In genomic region chr1:65606426-65606825, GRCh38 we compare ENCODE assay signal across 17 cellular contexts.
"Had no signal": no experiment of that assay in that cellular context is flagged by ENCODE, and none has a peak within 500 bp of the region (broad histone marks: within the 10 kb centered on the region; RNA-seq: fewer than 3 reads in every experiment).

No MANE protein-coding gene starts in this region.

- H3K4me3 ChIP-seq: body of pancreas, coronary artery, left lung, psoas muscle, transverse colon, uterus had no signal

- DNase-seq: activated CD4-positive, alpha-beta T cell treated with anti-CD3 and anti-CD28 coated beads, Interleukin-2, amount 50 U/mL, for 48 hours; activated gamma-delta T cell treated with Interleukin-2 at 50 U/mL for 16 hours; activated T-cell treated with anti-CD3 and anti-CD28 coated beads for 4 hours; amniotic stem cell; body of pancreas; central memory CD4-positive, alpha-beta T cell; hypothalamus; left lung; mammary epithelial cell; psoas muscle; right cardiac atrium; stimulated activated CD4-positive, alpha-beta T cell treated with anti-CD3 and anti-CD28 coated beads, Interleukin-2, amount 100 ng/mL, for 48 hours; transverse colon; uterus; WERI-Rb-1 had no signal

- ATAC-seq: body of pancreas, esophagus mucosa, left lung, psoas muscle, right cardiac atrium had no signal
